In genomic region chr3:17639765-17640164, GRCh38 we compare ENCODE assay signal across 1 cellular context.
TF ChIP-seq lines count a peak whose summit lies in the region.

No MANE protein-coding gene starts in this region.

TF ChIP-seq in HCT116, 20 proteins besides CTCF, POLR2A, EP300 and RAD21 (continued from another document):
- TF ChIP-seq CEBPB (IDR thresholded peaks at IDR 0.05; ENCODE audit: low read depth): peak; percentile 100
- TF ChIP-seq SRF (IDR thresholded peaks at IDR 0.05; ENCODE audit: low read depth): no peak; the same call in 1 of the 2 replicates
- TF ChIP-seq ZBTB33 (IDR thresholded peaks at IDR 0.05; ENCODE audit: extremely low read depth, insufficient replicate concordance, low read length): no peak
- TF ChIP-seq SIN3A (IDR thresholded peaks at IDR 0.05; ENCODE audit: low read depth): peak; percentile 51; the same call in 1 of the 2 replicates
- TF ChIP-seq ZNF274 (IDR thresholded peaks at IDR 0.05; ENCODE audit: low read depth, low read length): no peak
- peak; percentile 34; the same call in 1 of the 2 replicates for TF ChIP-seq POLR2AphosphoS5 (IDR thresholded peaks at IDR 0.05; ENCODE audit: low read depth, low read length)
- TF ChIP-seq SP1 (IDR thresholded peaks at IDR 0.05; ENCODE audit: low read depth): peak; percentile 78
- TF ChIP-seq ATF3 (IDR thresholded peaks at IDR 0.05): peak; percentile 76
- no peak for TF ChIP-seq ZFX (IDR thresholded peaks at IDR 0.05)
- peak; percentile 75 for TF ChIP-seq JUND (IDR thresholded peaks at IDR 0.05)
- TF ChIP-seq EZH2phosphoT487 (IDR thresholded peaks at IDR 0.05; ENCODE audit: borderline replicate concordance): no peak
- TF ChIP-seq EZH2 (IDR thresholded peaks at IDR 0.05): no peak
